Comparison of ENCODE assay signal across 9 cellular contexts in the genomic region with DNA sequence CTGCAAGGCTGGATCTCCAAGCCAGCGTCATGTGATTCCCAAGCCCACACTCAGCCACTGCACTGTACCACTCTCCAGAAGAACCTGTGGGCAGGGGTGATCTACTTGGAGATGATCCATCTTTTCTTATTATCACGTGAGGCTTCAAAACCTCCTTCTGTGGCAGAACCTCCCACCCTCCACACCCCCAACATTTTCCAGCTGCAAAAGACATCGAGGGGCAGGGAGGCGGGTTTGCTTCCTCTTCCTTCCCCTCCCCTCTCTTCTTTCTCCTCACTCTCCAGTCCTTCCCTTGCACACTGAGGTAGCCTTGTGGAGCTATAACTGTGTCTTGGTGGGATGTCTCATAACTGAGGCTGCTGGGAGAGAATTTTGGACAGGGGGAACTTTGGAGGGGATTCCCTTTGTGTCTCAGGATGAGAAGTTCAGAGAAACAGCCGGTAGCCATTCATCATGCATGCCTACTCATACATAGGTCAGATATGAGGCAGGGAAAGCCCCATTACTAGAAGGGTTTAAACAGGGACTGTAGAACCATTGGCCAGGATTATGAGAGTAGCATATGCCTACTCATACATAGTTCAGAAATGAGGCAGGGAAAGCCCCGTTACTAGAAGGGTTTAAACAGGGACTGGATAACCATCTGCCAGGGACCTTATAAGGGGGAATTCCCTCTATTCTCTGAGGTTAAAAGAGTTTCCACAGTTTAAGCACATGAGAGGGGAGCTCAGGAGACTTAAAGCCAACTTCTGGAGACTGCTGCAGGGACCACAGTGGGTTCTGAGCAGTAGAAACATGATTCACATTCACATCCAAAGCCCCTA.
DNase-seq lines count a peak whose midpoint lies in the region; ATAC-seq, FAIRE-seq and TF ChIP-seq lines count a peak whose summit lies in the region.
"Had no signal": no experiment of that assay in that cellular context is flagged by ENCODE, and none has a peak within 500 bp of the region (broad histone marks: within the 10 kb centered on the region; RNA-seq: fewer than 3 reads in every experiment).

No MANE protein-coding gene starts in this region.

- ATAC-seq in GM19438 (IDR thresholded peaks at IDR 0.05; ENCODE audit: low read depth, unreplicated experiment): peak; percentile 72
- ATAC-seq in HG03139 (IDR thresholded peaks at IDR 0.05; ENCODE audit: unreplicated experiment): peak; percentile 77

- no peak for TF ChIP-seq POLR2A in GM12891 (IDR thresholded peaks at IDR 0.05; ENCODE audit: low read depth, low read length)

- FAIRE-seq in GM12891 (lab: Jason Lieb, UNC): peak; percentile 96

- DNase-seq in GM12891 (ENCODE audit: insufficient read length, low spot score) (no peak), astrocyte of the spinal cord (ENCODE audit: low read depth, low spot score) (peak; percentile 8), activated gamma-delta T cell (lab: John Stamatoyannopoulos, UW) (no peak), DMS 273 (lab: John Stamatoyannopoulos, UW; ENCODE audit: unreplicated experiment) (no peak), NCI-H128 (lab: John Stamatoyannopoulos, UW; ENCODE audit: unreplicated experiment) (no peak), NCI-H446 (lab: John Stamatoyannopoulos, UW) (no peak)

- H3K4me3 ChIP-seq in astrocyte of the spinal cord (ENCODE audit: low read depth, low read length): no peak overlapping the region
- H3K4me3 ChIP-seq: coronary artery had no signal

- no peak for TF ChIP-seq CTCF in astrocyte of the spinal cord (IDR thresholded peaks at IDR 0.05; ENCODE audit: low read depth, low read length)

- in situ Hi-C loops in astrocyte of the spinal cord (cut with HindIII; ENCODE audit: low sequenced_read_pairs): no loop called here

TF ChIP-seq in GM12891, 5 proteins besides CTCF, POLR2A, EP300 and RAD21:
- TF ChIP-seq TAF1 (IDR thresholded peaks at IDR 0.05; ENCODE audit: low read depth, low read length) (peak; percentile 64), PAX5 (IDR thresholded peaks at IDR 0.05; ENCODE audit: insufficient read depth, low read length, severe bottlenecking) (no peak), POU2F2 (IDR thresholded peaks at IDR 0.05; ENCODE audit: low read depth, low read length) (no peak; the same call in none of the 2 replicates), POLR2AphosphoS5 (IDR thresholded peaks at IDR 0.05; ENCODE audit: low read depth, low read length) (no peak)
